In genomic region chrX:72060196-72060974, GRCh38 we compare ENCODE assay signal across 11 cellular contexts.
A peak's percentile ranks its signal among the peaks of the same experiment; 100 is the strongest.
DNase-seq lines count a peak whose midpoint lies in the region; ATAC-seq lines count a peak whose summit lies in the region.
"Had no signal": no experiment of that assay in that cellular context is flagged by ENCODE, and none has a peak within 500 bp of the region (broad histone marks: within the 10 kb centered on the region; RNA-seq: fewer than 3 reads in every experiment).

No MANE protein-coding gene starts in this region.

- ATAC-seq in HG02588 (IDR thresholded peaks at IDR 0.05; ENCODE audit: unreplicated experiment) = no peak

- DNase-seq in ELF-1 (ENCODE audit: low read depth, low spot score) (peak; percentile 54), NCI-H1092 treated with DMSO at 0.1 percent for 48 hours (lab: John Stamatoyannopoulos, UW) (peak; percentile 28), cerebellum (ENCODE audit: low spot score) (peak; percentile 35), middle frontal gyrus (ENCODE audit: extremely low spot score, low spot score) (peak; percentile 23), GOT3 (lab: John Stamatoyannopoulos, UW) (no peak)
- DNase-seq in stimulated activated CD4-positive, alpha-beta T cell treated with anti-CD3 and anti-CD28 coated beads, Interleukin-12 subunit alpha, Interleukin-12 subunit beta, amount 100 ng/mL, for 4 hours = no peak
- no peak for DNase-seq in effector CD8-positive, alpha-beta T cell (lab: John Stamatoyannopoulos, UW)
- DNase-seq: activated CD4-positive, alpha-beta memory T cell treated with anti-CD3 and anti-CD28 coated beads for 36 hours; NCI-H345; SW 1271 had no signal

Comparison
In these comparisons a context has a peak if more than half of its experiments do, and no peak if none do; other contexts are left out.
1. DNase-seq: peak in ELF-1 (single experiment), NCI-H1092 treated with DMSO at 0.1 percent for 48 hours (single experiment), cerebellum (single experiment) and middle frontal gyrus (single experiment); none in stimulated activated CD4-positive, alpha-beta T cell treated with anti-CD3 and anti-CD28 coated beads, Interleukin-12 subunit alpha, Interleukin-12 subunit beta, amount 100 ng/mL, for 4 hours (single experiment), effector CD8-positive, alpha-beta T cell (single experiment) and GOT3 (single experiment).